1 cellular context compared by ENCODE assay signal in the genomic region with DNA sequence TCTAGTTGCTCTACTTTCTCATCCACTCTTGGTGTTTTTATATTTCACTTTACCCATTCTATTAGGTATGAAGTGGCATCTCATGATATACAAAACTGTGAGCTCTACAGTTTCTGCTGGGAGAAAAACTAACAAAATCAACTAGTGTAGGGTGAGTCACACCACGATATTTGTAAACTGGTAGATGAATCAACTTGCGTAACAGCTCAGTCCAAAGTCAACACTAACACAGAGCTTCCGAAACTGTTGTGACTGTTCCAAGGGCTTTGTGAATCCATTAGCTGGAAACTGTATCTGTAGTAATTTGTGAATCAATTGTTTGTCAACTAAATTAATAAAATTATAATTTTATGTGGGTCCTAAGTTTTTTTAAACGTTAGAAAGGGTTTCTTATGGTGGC.
TF ChIP-seq lines count a peak whose summit lies in the region.

No MANE protein-coding gene starts in this region.

TF ChIP-seq in IMR-90, 13 proteins besides CTCF, POLR2A, EP300 and RAD21 (continued from another document):
- TF ChIP-seq NFE2L2 (IDR thresholded peaks at IDR 0.05; ENCODE audit: low read depth, low read length), result no peak
- peak; percentile 92 for TF ChIP-seq FOS (IDR thresholded peaks at IDR 0.05; ENCODE audit: low read depth, low read length)
- no peak for TF ChIP-seq MAZ (IDR thresholded peaks at IDR 0.05; ENCODE audit: borderline replicate concordance, low read depth, low read length)
- no peak for TF ChIP-seq MAFK (IDR thresholded peaks at IDR 0.05; ENCODE audit: low read depth, low read length)
- TF ChIP-seq CEBPB (IDR thresholded peaks at IDR 0.05; ENCODE audit: low read depth, low read length), result peak; percentile 96
- TF ChIP-seq CHD1 (IDR thresholded peaks at IDR 0.05; ENCODE audit: low read depth, low read length), result no peak
- TF ChIP-seq RCOR1 (IDR thresholded peaks at IDR 0.05; ENCODE audit: insufficient replicate concordance, low read length), result no peak
- 0 out of 2 replicates have a peak, but pooled peaks have one; percentile 10 for TF ChIP-seq BHLHE40 (IDR thresholded peaks at IDR 0.05; ENCODE audit: low read depth, low read length)
- no peak for TF ChIP-seq MXI1 (IDR thresholded peaks at IDR 0.05; ENCODE audit: borderline replicate concordance, low read depth, low read length)
- TF ChIP-seq USF2 (IDR thresholded peaks at IDR 0.05; ENCODE audit: low read depth, low read length), result no peak
